In the genomic region with DNA sequence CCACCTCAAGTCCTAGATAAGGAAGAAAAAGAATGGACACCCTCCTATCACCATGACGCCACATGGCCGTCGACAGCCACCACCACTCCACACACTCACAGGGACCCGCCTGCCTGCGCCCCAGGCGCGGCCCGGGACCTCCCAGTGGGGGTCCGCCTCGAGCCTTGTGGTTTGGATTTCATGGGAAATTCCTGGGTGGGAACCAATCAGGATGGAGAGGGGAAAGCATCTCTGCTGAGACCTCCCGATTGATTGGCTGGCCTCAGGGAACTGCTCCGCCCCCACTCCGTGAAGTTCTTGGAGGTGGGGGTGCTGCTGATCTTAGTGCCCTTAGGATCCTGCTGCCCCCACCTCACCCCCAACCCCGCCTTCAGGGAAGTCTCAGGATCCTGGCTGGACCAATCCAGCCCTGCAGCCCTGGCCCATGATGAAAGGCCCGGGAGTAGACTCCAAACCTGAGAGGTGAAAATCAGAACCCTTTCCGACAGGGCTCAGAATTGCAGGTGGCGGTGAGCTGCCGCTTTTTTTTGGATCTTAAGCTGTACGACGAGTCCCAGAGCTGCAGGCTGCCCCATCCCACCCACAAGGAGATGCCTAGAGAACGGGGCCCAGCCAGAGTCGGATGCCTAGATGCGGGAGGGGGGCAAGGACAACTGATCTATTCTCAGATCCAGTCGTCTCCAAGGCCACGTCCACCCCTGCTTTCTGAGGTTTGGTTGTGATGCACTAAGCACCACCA, we compare ENCODE assay signal across 31 cellular contexts. TPM values are rescaled to one million over a fixed set of nuclear protein-coding genes. Genes with fewer than 3 reads are reported as not detected.
"Had no signal": no experiment of that assay in that cellular context is flagged by ENCODE, and none has a peak within 500 bp of the region (broad histone marks: within the 10 kb centered on the region; RNA-seq: fewer than 3 reads in every experiment).

No MANE protein-coding gene starts in this region.

- DNase-seq: activated CD4-positive, alpha-beta memory T cell treated with anti-CD3 and anti-CD28 coated beads, Interleukin-2, amount 10 ng/mL, durations not matched to agents 7 days and 5 days; activated CD4-positive, alpha-beta T cell treated with anti-CD3 and anti-CD28 coated beads for 1 hour; activated CD4-positive, alpha-beta T cell treated with anti-CD3 and anti-CD28 coated beads for 48 hours; activated CD4-positive, CD25-positive, alpha-beta regulatory T cell; activated CD8-positive, alpha-beta memory T cell treated with anti-CD3 and anti-CD28 coated beads for 24 hours; activated CD8-positive, alpha-beta memory T cell treated with anti-CD3 and anti-CD28 coated beads, Interleukin-2, amount 10 ng/mL, durations not matched to agents 7 days and 5 days; activated CD8-positive, alpha-beta memory T cell treated with anti-CD3 and anti-CD28 coated beads, Interleukin-2, amount 50 U/mL, for 48 hours; activated effector memory CD4-positive, alpha-beta T cell treated with Interleukin-2 at 50 U/mL for 16 hours; activated naive CD4-positive, alpha-beta T cell treated with anti-CD3 and anti-CD28 coated beads, Interleukin-2, amount 10 ng/mL, durations not matched to agents 7 days and 5 days; activated naive CD8-positive, alpha-beta T cell treated with anti-CD3 and anti-CD28 coated beads, Interleukin-2, amount 50 U/mL, for 24 hours; activated T-cell treated with anti-CD3 and anti-CD28 coated beads, Interleukin-2, amount 50 U/mL, for 48 hours; aorta; brain microvascular endothelial cell; central memory CD4-positive, alpha-beta T cell; Karpas-422; NCI-H1048; NCI-H1105 treated with DMSO at 0.1 percent for 48 hours; NCI-H1436; NCI-H1694; NCI-H1930; NCI-H2081 treated with DMSO at 0.1 percent for 48 hours; NCI-H345; NCI-H524 treated with DMSO at 0.1 percent for 48 hours; RPMI8226; SHP77 treated with DMSO at 0.1 percent for 48 hours; SK-N-SH; T-helper 17 cell had no signal

- ATAC-seq: activated CD8-positive, alpha-beta memory T cell treated with anti-CD3 and anti-CD28 coated beads, Interleukin-2, amount 10 ng/mL, durations not matched to agents 7 days and 5 days; activated naive CD8-positive, alpha-beta T cell treated with anti-CD3 and anti-CD28 coated beads, Interleukin-2, amount 50 U/mL, for 24 hours; Panc1; T-helper 17 cell had no signal

- H3K9ac ChIP-seq: SK-N-SH had no signal

- H3K27ac Mint-ChIP-seq: activated CD4-positive, alpha-beta memory T cell treated with anti-CD3 and anti-CD28 coated beads, Interleukin-2, amount 10 ng/mL, durations not matched to agents 7 days and 5 days; activated CD8-positive, alpha-beta memory T cell treated with anti-CD3 and anti-CD28 coated beads, Interleukin-2, amount 10 ng/mL, durations not matched to agents 7 days and 5 days; activated naive CD4-positive, alpha-beta T cell treated with anti-CD3 and anti-CD28 coated beads, Interleukin-2, amount 10 ng/mL, durations not matched to agents 7 days and 5 days; activated naive CD8-positive, alpha-beta T cell; activated naive CD8-positive, alpha-beta T cell treated with anti-CD3 and anti-CD28 coated beads, Interleukin-2, amount 50 U/mL, for 24 hours; T-helper 17 cell had no signal

- H3K9me2 ChIP-seq: SK-N-SH had no signal

- H3K9me3 Mint-ChIP-seq: activated CD4-positive, alpha-beta memory T cell treated with anti-CD3 and anti-CD28 coated beads, Interleukin-2, amount 10 ng/mL, durations not matched to agents 7 days and 5 days; activated naive CD4-positive, alpha-beta T cell treated with anti-CD3 and anti-CD28 coated beads, Interleukin-2, amount 10 ng/mL, durations not matched to agents 7 days and 5 days; activated naive CD8-positive, alpha-beta T cell treated with anti-CD3 and anti-CD28 coated beads, Interleukin-2, amount 50 U/mL, for 24 hours had no signal

- H3K27ac ChIP-seq: brain microvascular endothelial cell, SJSA1, VCaP had no signal

- H3K27me3 ChIP-seq: SJSA1 had no signal

- H3K4me1 Mint-ChIP-seq: activated CD4-positive, alpha-beta memory T cell treated with anti-CD3 and anti-CD28 coated beads, Interleukin-2, amount 10 ng/mL, durations not matched to agents 7 days and 5 days; activated CD8-positive, alpha-beta memory T cell treated with anti-CD3 and anti-CD28 coated beads, Interleukin-2, amount 10 ng/mL, durations not matched to agents 7 days and 5 days; activated naive CD4-positive, alpha-beta T cell treated with anti-CD3 and anti-CD28 coated beads, Interleukin-2, amount 10 ng/mL, durations not matched to agents 7 days and 5 days; activated naive CD8-positive, alpha-beta T cell treated with anti-CD3 and anti-CD28 coated beads, Interleukin-2, amount 50 U/mL, for 24 hours; T-helper 17 cell had no signal

- H3K9me3 ChIP-seq: SK-N-SH had no signal

- H3K36me3 Mint-ChIP-seq: activated CD8-positive, alpha-beta memory T cell treated with anti-CD3 and anti-CD28 coated beads, Interleukin-2, amount 10 ng/mL, durations not matched to agents 7 days and 5 days; activated naive CD4-positive, alpha-beta T cell treated with anti-CD3 and anti-CD28 coated beads, Interleukin-2, amount 10 ng/mL, durations not matched to agents 7 days and 5 days; activated naive CD8-positive, alpha-beta T cell had no signal

- H3K4me3 ChIP-seq: SJSA1 had no signal

- H3K36me3 ChIP-seq: brain microvascular endothelial cell, SJSA1 had no signal

- H3K4me3 Mint-ChIP-seq: activated CD4-positive, alpha-beta memory T cell treated with anti-CD3 and anti-CD28 coated beads, Interleukin-2, amount 10 ng/mL, durations not matched to agents 7 days and 5 days; activated CD8-positive, alpha-beta memory T cell treated with anti-CD3 and anti-CD28 coated beads, Interleukin-2, amount 10 ng/mL, durations not matched to agents 7 days and 5 days; activated naive CD4-positive, alpha-beta T cell treated with anti-CD3 and anti-CD28 coated beads, Interleukin-2, amount 10 ng/mL, durations not matched to agents 7 days and 5 days; activated naive CD8-positive, alpha-beta T cell; activated naive CD8-positive, alpha-beta T cell treated with anti-CD3 and anti-CD28 coated beads, Interleukin-2, amount 50 U/mL, for 24 hours; T-helper 17 cell had no signal

- H3K4me2 ChIP-seq: SK-N-SH had no signal

RNA-seq across cellular contexts. Expression of a gene that starts 29.0 kb away (rescaled TPM):
- total RNA-seq: activated CD4-positive, alpha-beta memory T cell treated with anti-CD3 and anti-CD28 coated beads, Interleukin-2, amount 10 ng/mL, durations not matched to agents 7 days and 5 days; activated CD8-positive, alpha-beta memory T cell treated with anti-CD3 and anti-CD28 coated beads, Interleukin-2, amount 10 ng/mL, durations not matched to agents 7 days and 5 days; T-helper 17 cell had no signal
